Comparison of ENCODE assay signal across 21 cellular contexts in the genomic region with DNA sequence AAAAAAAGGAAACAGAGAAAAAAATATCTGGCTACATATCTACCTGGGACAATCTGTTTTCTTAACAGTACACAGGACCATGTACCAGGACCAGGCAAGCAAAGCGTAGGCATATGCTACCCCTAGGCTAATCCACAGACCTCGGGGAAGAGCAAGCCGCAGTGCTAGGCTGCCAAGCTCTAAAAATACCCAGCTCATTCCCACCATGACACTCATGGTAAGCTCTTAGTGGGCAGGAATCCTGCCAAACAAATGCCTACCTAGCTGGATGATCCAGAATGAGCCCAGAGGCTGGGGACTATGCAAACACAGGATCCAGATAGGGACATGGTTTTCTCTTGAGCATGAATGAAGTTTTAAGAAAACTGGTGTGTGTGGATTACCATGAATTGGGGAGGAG.
"Had no signal": no experiment of that assay in that cellular context is flagged by ENCODE, and none has a peak within 500 bp of the region (broad histone marks: within the 10 kb centered on the region; RNA-seq: fewer than 3 reads in every experiment).

No MANE protein-coding gene starts in this region.

- DNase-seq: activated CD4-positive, alpha-beta memory T cell treated with anti-CD3 and anti-CD28 coated beads, Interleukin-2, amount 10 ng/mL, durations not matched to agents 7 days and 5 days; activated CD4-positive, alpha-beta T cell treated with anti-CD3 and anti-CD28 coated beads for 48 hours; activated effector memory CD4-positive, alpha-beta T cell treated with anti-CD3 and anti-CD28 coated beads, Interleukin-2, amount 50 U/mL, for 16 hours; activated naive CD4-positive, alpha-beta T cell treated with anti-CD3 and anti-CD28 coated beads, Interleukin-2, amount 10 ng/mL, durations not matched to agents 7 days and 5 days; aorta; colonic mucosa; endodermal cell; esophagus squamous epithelium; gastrocnemius medialis; kidney; left lung; mammary epithelial cell; midbrain; natural killer cell; retina; spleen; stimulated activated CD4-positive, alpha-beta T cell treated with anti-CD3 and anti-CD28 coated beads, Interleukin-4, amount 100 ng/mL, for 1 hour; stimulated activated naive CD4-positive, alpha-beta T cell; SW 1271; T-helper 17 cell; upper lobe of left lung had no signal

- H3K4me1 ChIP-seq: colonic mucosa, esophagus squamous epithelium, gastrocnemius medialis, left lung, spleen, upper lobe of left lung had no signal

- ATAC-seq: left lung, natural killer cell, T-helper 17 cell had no signal

- H3K9me3 ChIP-seq: colonic mucosa, esophagus squamous epithelium, gastrocnemius medialis, upper lobe of left lung had no signal

- H3K27me3 ChIP-seq: colonic mucosa, gastrocnemius medialis, left lung, upper lobe of left lung had no signal

- H3K36me3 ChIP-seq: colonic mucosa, esophagus squamous epithelium, gastrocnemius medialis, left lung, spleen, upper lobe of left lung had no signal

- H3K27ac ChIP-seq: colonic mucosa, esophagus squamous epithelium, gastrocnemius medialis, left lung, spleen, upper lobe of left lung had no signal

- H3K4me3 ChIP-seq: colonic mucosa, esophagus squamous epithelium, gastrocnemius medialis, left lung, spleen, upper lobe of left lung had no signal
